ENCODE assay signal across 24 cellular contexts in genomic region chr13:113052206-113052605, GRCh38. TPM values are rescaled to one million over a fixed set of nuclear protein-coding genes. Genes with fewer than 3 reads are reported as not detected.
A peak's percentile ranks its signal among the peaks of the same experiment; 100 is the strongest.
DNase-seq lines count a peak whose midpoint lies in the region; ATAC-seq and TF ChIP-seq lines count a peak whose summit lies in the region.
"Had no signal": no experiment of that assay in that cellular context is flagged by ENCODE, and none has a peak within 500 bp of the region (broad histone marks: within the 10 kb centered on the region; RNA-seq: fewer than 3 reads in every experiment).

No MANE protein-coding gene starts in this region.

- H3K4me1 ChIP-seq in RWPE2 (ENCODE audit: insufficient read depth, poor library complexity, severe bottlenecking) (no peaks in the 10 kb centered on the region), osteoblast (ENCODE audit: insufficient read depth, low read length) (no peaks in the 10 kb centered on the region), aorta (ENCODE audit: control insufficient read depth in 1 of 2, insufficient read depth in 2 of 2, low read length in 2 of 2) (no peaks in the 10 kb centered on the region)
- H3K4me1 ChIP-seq: A549; BLaER1 treated with 17β-estradiol and CSF1 and Interleukin-3, amounts not matched to agents 10 nM and 100 nM; SJCRH30 had no signal

- H3K27me3 ChIP-seq in RWPE2 (ENCODE audit: insufficient read depth, poor library complexity, severe bottlenecking) (peaks cover 17% of the 10 kb centered on the region), osteoblast (ENCODE audit: insufficient read depth, low read length) (peaks cover 59% of the 10 kb centered on the region), aorta (ENCODE audit: control insufficient read depth in 1 of 2, insufficient read depth in 2 of 2, low read length in 1 of 2) (no peaks in the 10 kb centered on the region)
- H3K27me3 ChIP-seq: BLaER1 treated with 17β-estradiol and CSF1 and Interleukin-3, amounts not matched to agents 10 nM and 100 nM; SJCRH30 had no signal

- H3K4me1 Mint-ChIP-seq in glutamatergic neuron (ENCODE audit: low read depth, unreplicated experiment) (peaks cover 15% of the 10 kb centered on the region), T-helper 17 cell (peaks cover 3% of the 10 kb centered on the region)
- no peaks in the 10 kb centered on the region for H3K4me1 Mint-ChIP-seq in stimulated activated effector memory CD8-positive, alpha-beta T cell treated with anti-CD3 and anti-CD28 coated beads, Interleukin-12 subunit alpha, Interleukin-12 subunit beta, amount 100 ng/mL, for 72 hours

- no peak overlapping the region for H2AFZ ChIP-seq in osteoblast (ENCODE audit: low read length)

- no peak overlapping the region for H3K27ac Mint-ChIP-seq in glutamatergic neuron (ENCODE audit: unreplicated experiment)
- no peak overlapping the region for H3K27ac Mint-ChIP-seq in stimulated activated effector memory CD8-positive, alpha-beta T cell treated with anti-CD3 and anti-CD28 coated beads, Interleukin-12 subunit alpha, Interleukin-12 subunit beta, amount 100 ng/mL, for 72 hours
- H3K27ac Mint-ChIP-seq in T-helper 17 cell = no peak overlapping the region
- H3K27ac Mint-ChIP-seq: CD4-positive, alpha-beta T cell had no signal

- no peaks in the 10 kb centered on the region for H3K36me3 ChIP-seq in RWPE2 (ENCODE audit: low read depth)
- no peaks in the 10 kb centered on the region for H3K36me3 ChIP-seq in osteoblast (ENCODE audit: insufficient read depth, low read length)
- H3K36me3 ChIP-seq in aorta (ENCODE audit: control insufficient read depth in 1 of 2, insufficient read depth in 2 of 2, low read length in 1 of 2) = no peaks in the 10 kb centered on the region
- H3K36me3 ChIP-seq: BLaER1 treated with 17β-estradiol and CSF1 and Interleukin-3, amounts not matched to agents 10 nM and 100 nM; SJCRH30 had no signal

- DNase-seq in RWPE2 (ENCODE audit: low spot score) (peak; percentile 39), glutamatergic neuron (peak; percentile 23), osteoblast (ENCODE audit: insufficient read length, low spot score, missing footprints) (peak; percentile 71), aorta (peak; percentile 36 to 38), NCI-H1092 treated with DMSO at 0.1 percent for 48 hours (lab: John Stamatoyannopoulos, UW) (no peak), T-helper 17 cell (no peak)
- no peak for DNase-seq in stimulated activated effector memory CD8-positive, alpha-beta T cell treated with anti-CD3 and anti-CD28 coated beads, Interleukin-12 subunit alpha, Interleukin-12 subunit beta, amount 100 ng/mL, for 72 hours (ENCODE audit: low spot score in 2 of 2)
- DNase-seq: AML-193; CD4-positive, alpha-beta T cell; COR-L47; DMS53; HCEC 1CT; NCI-H1092; NCI-H1436 treated with DMSO at 0.1 percent for 48 hours; NCI-H187 treated with DMSO at 0.1 percent for 48 hours; NCI-H2107; NCI-H446; NCI-H524 treated with DMSO at 0.1 percent for 48 hours; NCI-H774; SJCRH30 had no signal

- no peaks in the 10 kb centered on the region for H3K79me2 ChIP-seq in osteoblast (ENCODE audit: insufficient read depth, low read length)

- 81 to 84% methylated on average over 16 of the region's 16 CpGs for WGBS in aorta, 2 donors

- H3K9me3 ChIP-seq in RWPE2 (ENCODE audit: severe bottlenecking) (no peaks in the 10 kb centered on the region), osteoblast (ENCODE audit: low read depth, low read length) (peaks cover 2% of the 10 kb centered on the region), aorta (ENCODE audit: control insufficient read depth, low read length) (no peaks in the 10 kb centered on the region), T-helper 17 cell (ENCODE audit: control insufficient read depth, low read length, poor library complexity, severe bottlenecking) (no peaks in the 10 kb centered on the region)
- H3K9me3 ChIP-seq: SJCRH30 had no signal

- H3K36me3 Mint-ChIP-seq in glutamatergic neuron (ENCODE audit: unreplicated experiment) (no peaks in the 10 kb centered on the region), T-helper 17 cell (ENCODE audit: low read depth) (peaks cover 8% of the 10 kb centered on the region)
- H3K36me3 Mint-ChIP-seq in stimulated activated effector memory CD8-positive, alpha-beta T cell treated with anti-CD3 and anti-CD28 coated beads, Interleukin-12 subunit alpha, Interleukin-12 subunit beta, amount 100 ng/mL, for 72 hours = no peaks in the 10 kb centered on the region

- ATAC-seq in RWPE2 (ENCODE audit: low read depth) (no peak), aorta (ENCODE audit: low FRiP score) (no peak), T-helper 17 cell (no peak)
- ATAC-seq in stimulated activated effector memory CD8-positive, alpha-beta T cell treated with anti-CD3 and anti-CD28 coated beads, Interleukin-12 subunit alpha, Interleukin-12 subunit beta, amount 100 ng/mL, for 72 hours = no peak
- ATAC-seq: A549, SK-N-SH treated with all-trans-retinoic acid at 6 μM for 48 hours had no signal

- no peaks in the 10 kb centered on the region for H4K20me1 ChIP-seq in osteoblast (ENCODE audit: insufficient read depth, low read length)

- H3K27me3 Mint-ChIP-seq in glutamatergic neuron (ENCODE audit: unreplicated experiment) (peaks cover 8% of the 10 kb centered on the region), T-helper 17 cell (no peaks in the 10 kb centered on the region)
- H3K27me3 Mint-ChIP-seq: CD4-positive, alpha-beta T cell had no signal

- H3K4me3 ChIP-seq in RWPE2 (ENCODE audit: severe bottlenecking) = no peak overlapping the region
- H3K4me3 ChIP-seq in osteoblast (ENCODE audit: insufficient read depth, low read length) = no peak overlapping the region
- H3K4me3 ChIP-seq in aorta (ENCODE audit: low read length in 2 of 2) = no peak overlapping the region
- H3K4me3 ChIP-seq: A549; BLaER1 treated with 17β-estradiol and CSF1 and Interleukin-3, amounts not matched to agents 10 nM and 100 nM; SJCRH30 had no signal

- intact Hi-C loops in aorta (cut with DNase I) = no loop called here

- no peak overlapping the region for H3K4me2 ChIP-seq in osteoblast (ENCODE audit: insufficient read depth, low read length)
- H3K4me2 ChIP-seq: A549; BLaER1 treated with 17β-estradiol and CSF1 and Interleukin-3, amounts not matched to agents 10 nM and 100 nM had no signal

- H3K4me3 Mint-ChIP-seq in glutamatergic neuron (ENCODE audit: unreplicated experiment) (no peak overlapping the region), T-helper 17 cell (no peak overlapping the region)
- no peak overlapping the region for H3K4me3 Mint-ChIP-seq in stimulated activated effector memory CD8-positive, alpha-beta T cell treated with anti-CD3 and anti-CD28 coated beads, Interleukin-12 subunit alpha, Interleukin-12 subunit beta, amount 100 ng/mL, for 72 hours
- H3K4me3 Mint-ChIP-seq: CD4-positive, alpha-beta T cell had no signal

- H3K9me3 Mint-ChIP-seq in glutamatergic neuron (ENCODE audit: unreplicated experiment) = no peaks in the 10 kb centered on the region
- H3K9me3 Mint-ChIP-seq in stimulated activated effector memory CD8-positive, alpha-beta T cell treated with anti-CD3 and anti-CD28 coated beads, Interleukin-12 subunit alpha, Interleukin-12 subunit beta, amount 100 ng/mL, for 72 hours = no peaks in the 10 kb centered on the region
- H3K9me3 Mint-ChIP-seq: CD4-positive, alpha-beta T cell had no signal

- no peak for TF ChIP-seq CTCF in RWPE2 (IDR thresholded peaks at IDR 0.05; ENCODE audit: poor library complexity, severe bottlenecking)
- TF ChIP-seq CTCF in glutamatergic neuron (IDR thresholded peaks at IDR 0.05; ENCODE audit: partially characterized antibody, unreplicated experiment) = no peak
- no peak for TF ChIP-seq CTCF in osteoblast (IDR thresholded peaks at IDR 0.05; ENCODE audit: extremely low read depth, low read depth, low read length)

- H3K27ac ChIP-seq in RWPE2 (ENCODE audit: poor library complexity, severe bottlenecking) = no peak overlapping the region
- no peak overlapping the region for H3K27ac ChIP-seq in osteoblast (ENCODE audit: low read depth, low read length)
- no peak overlapping the region for H3K27ac ChIP-seq in aorta (ENCODE audit: low read depth in 1 of 2, low read length in 2 of 2)
- H3K27ac ChIP-seq: A549; BLaER1 treated with 17β-estradiol and CSF1 and Interleukin-3, amounts not matched to agents 10 nM and 100 nM; SJCRH30 had no signal

RNA-seq across cellular contexts. Expression of gene F7, which starts 53.4 kb away (rescaled TPM):
- total RNA-seq in glutamatergic neuron (ENCODE audit: unreplicated experiment) (not detected), osteoblast (under 0.01 TPM in 1 of 2 replicates, not detected in the other), aorta (under 1 TPM in 1 of 2 donors, not detected in 1; 0.69 TPM), T-helper 17 cell (not detected)
- polyA plus RNA-seq in aorta = under 1 TPM in 1 of 2 donors, not detected in 1; 0.08 TPM
- total RNA-seq: CD4-positive, alpha-beta T cell; HT-29; SJCRH30 had no signal

Comparison
In these comparisons a context has a peak if more than half of its experiments do, and no peak if none do; other contexts are left out.
1. DNase-seq: peak in RWPE2 (single experiment), glutamatergic neuron (single experiment), osteoblast (single experiment) and aorta (2 of 2); none in stimulated activated effector memory CD8-positive, alpha-beta T cell treated with anti-CD3 and anti-CD28 coated beads, Interleukin-12 subunit alpha, Interleukin-12 subunit beta, amount 100 ng/mL, for 72 hours (0 of 2), NCI-H1092 treated with DMSO at 0.1 percent for 48 hours (single experiment) and T-helper 17 cell (0 of 3).